23 cellular contexts compared by ENCODE assay signal in the genomic region with DNA sequence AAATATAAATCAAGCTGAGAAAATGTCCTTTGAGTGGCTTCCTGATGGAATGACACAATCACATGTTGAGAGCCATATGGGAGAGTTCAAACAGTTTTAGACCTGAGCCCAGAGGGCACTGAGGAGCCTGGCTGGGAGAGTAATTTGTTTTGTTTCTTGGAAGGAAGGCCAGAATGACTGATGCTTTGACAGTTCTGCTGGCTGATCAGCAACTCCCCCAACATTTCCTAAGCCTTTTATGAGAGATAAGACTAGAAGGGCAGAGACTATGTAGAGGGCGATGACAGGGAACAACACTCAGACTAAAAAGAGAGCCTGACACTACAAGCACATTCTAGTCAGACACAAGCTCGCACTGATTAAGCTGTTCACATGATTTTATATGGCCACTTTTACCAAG.
A peak's percentile ranks its signal among the peaks of the same experiment; 100 is the strongest.
DNase-seq lines count a peak whose midpoint lies in the region; ATAC-seq and TF ChIP-seq lines count a peak whose summit lies in the region.
"Had no signal": no experiment of that assay in that cellular context is flagged by ENCODE, and none has a peak within 500 bp of the region (broad histone marks: within the 10 kb centered on the region; RNA-seq: fewer than 3 reads in every experiment).

No MANE protein-coding gene starts in this region.

- no peaks in the 10 kb centered on the region for H3K9me3 Mint-ChIP-seq in brain
- no peaks in the 10 kb centered on the region for H3K9me3 Mint-ChIP-seq in WTC11
- H3K9me3 Mint-ChIP-seq: activated naive CD8-positive, alpha-beta T cell treated with anti-CD3 and anti-CD28 coated beads, Interleukin-2, amount 10 ng/mL, durations not matched to agents 7 days and 5 days had no signal

- H3K27me3 Mint-ChIP-seq in brain (no peaks in the 10 kb centered on the region), WTC11 (ENCODE audit: low read depth) (no peaks in the 10 kb centered on the region; the same call in 1 of the 2 replicates)
- H3K27me3 Mint-ChIP-seq: activated naive CD8-positive, alpha-beta T cell treated with anti-CD3 and anti-CD28 coated beads, Interleukin-2, amount 10 ng/mL, durations not matched to agents 7 days and 5 days had no signal

- no peak overlapping the region for H2BK15ac ChIP-seq in neuronal stem cell (ENCODE audit: low read length)

- DNase-seq in OCI-M1 (lab: John Stamatoyannopoulos, UW) = peak; percentile 95
- DNase-seq in right atrium auricular region (ENCODE audit: low spot score) = no peak
- peak; percentile 6 for DNase-seq in neuronal stem cell (ENCODE audit: low spot score)
- DNase-seq in WTC11 (ENCODE audit: low spot score) = no peak
- DNase-seq in retina = no peak
- DNase-seq in NCI-H187 (lab: John Stamatoyannopoulos, UW) = no peak
- DNase-seq: activated CD8-positive, alpha-beta memory T cell treated with anti-CD3 and anti-CD28 coated beads for 24 hours; activated effector memory CD4-positive, alpha-beta T cell treated with anti-CD3 and anti-CD28 coated beads, Interleukin-2, amount 50 U/mL, for 16 hours; activated naive CD8-positive, alpha-beta T cell treated with anti-CD3 and anti-CD28 coated beads, Interleukin-2, amount 10 ng/mL, durations not matched to agents 7 days and 5 days; Calu3; cerebellar nuclear complex; Kasumi-1; kidney; NCI-H146; NCI-H524; SHP77 treated with DMSO at 0.1 percent for 48 hours; stimulated activated naive CD4-positive, alpha-beta T cell treated with Interleukin-2 at 50 U/mL for 16 hours; uterus had no signal

- no peak overlapping the region for H2AFZ ChIP-seq in neuronal stem cell (ENCODE audit: low read length)

- WGBS in neuronal stem cell (ENCODE audit: extremely low coverage in 2 of 2, insufficient read length in 2 of 2, insufficient replicate concordance in 1 of 2), 2 donors = no CpG with 5 or more reads among the region's 2 CpGs

- POLR2A ChIA-PET in WTC11 (lab: Charles Lee) = no interaction called here

- H3K4ac ChIP-seq in neuronal stem cell (ENCODE audit: low read length) = no peak overlapping the region

- H2BK5ac ChIP-seq in neuronal stem cell (ENCODE audit: low read length) = no peak overlapping the region

- H3K36me3 ChIP-seq in right atrium auricular region (no peaks in the 10 kb centered on the region), neuronal stem cell (replicated peaks in 1 of 2; ENCODE audit: control insufficient read depth in 2 of 2, insufficient read depth in 2 of 2, low read length in 2 of 2) (no peaks in the 10 kb centered on the region)
- H3K36me3 ChIP-seq: neutrophil, thoracic aorta, uterus had no signal

- H3K14ac ChIP-seq in neuronal stem cell (ENCODE audit: low read length) = no peak overlapping the region

- H3K18ac ChIP-seq in neuronal stem cell (ENCODE audit: low read length) = no peak overlapping the region

- no peak overlapping the region for H3K4me2 ChIP-seq in neuronal stem cell (ENCODE audit: insufficient read depth, low read length, poor library complexity, severe bottlenecking)

- no peak for TF ChIP-seq CTCF in brain (conservative IDR thresholded peaks at IDR 0.05)
- TF ChIP-seq CTCF in right atrium auricular region (IDR thresholded peaks at IDR 0.05) = no peak
- no peak for TF ChIP-seq CTCF in WTC11 (IDR thresholded peaks at IDR 0.05)

- no peak overlapping the region for H2BK12ac ChIP-seq in neuronal stem cell (ENCODE audit: low read length)

- H3K27me3 ChIP-seq in right atrium auricular region (no peaks in the 10 kb centered on the region), neuronal stem cell (ENCODE audit: control insufficient read depth in 3 of 3, insufficient read depth in 3 of 3, low read depth in 1 of 3, low read length in 3 of 3) (no peaks in the 10 kb centered on the region)
- H3K27me3 ChIP-seq: neutrophil, uterus had no signal

- H3K27ac Mint-ChIP-seq in brain (peak overlapping the region in 3 of 5 experiments; percentile 20 to 33 (median 22)), WTC11 (no peak overlapping the region)
- H3K27ac Mint-ChIP-seq: activated naive CD8-positive, alpha-beta T cell treated with anti-CD3 and anti-CD28 coated beads, Interleukin-2, amount 10 ng/mL, durations not matched to agents 7 days and 5 days had no signal

- H2BK120ac ChIP-seq in neuronal stem cell (ENCODE audit: low read depth, low read length) = no peak overlapping the region

- H3K9ac ChIP-seq in neuronal stem cell (ENCODE audit: low read depth, low read length, poor library complexity) = no peak overlapping the region

- no peak for ATAC-seq in WTC11
- ATAC-seq: HepG2 had no signal

- no peak overlapping the region for H2AK5ac ChIP-seq in neuronal stem cell (ENCODE audit: low read depth, low read length)

- no peaks in the 10 kb centered on the region for H3K9me3 ChIP-seq in right atrium auricular region
- H3K9me3 ChIP-seq in neuronal stem cell (replicated peaks in 1 of 2; ENCODE audit: control insufficient read depth in 2 of 2, insufficient read depth in 1 of 2, low read depth in 1 of 2, low read length in 2 of 2) = no peaks in the 10 kb centered on the region
- H3K9me3 ChIP-seq: neutrophil, thoracic aorta, uterus had no signal

- H4K91ac ChIP-seq in neuronal stem cell (ENCODE audit: low read depth, low read length, poor library complexity) = no peak overlapping the region

- no peak overlapping the region for H4K8ac ChIP-seq in neuronal stem cell (ENCODE audit: low read depth, low read length)

- H3K23ac ChIP-seq in neuronal stem cell (ENCODE audit: low read depth, low read length, poor library complexity) = no peak overlapping the region

- H3K36me3 Mint-ChIP-seq in brain (no peaks in the 10 kb centered on the region), WTC11 (no peaks in the 10 kb centered on the region)
- H3K36me3 Mint-ChIP-seq: activated naive CD8-positive, alpha-beta T cell treated with anti-CD3 and anti-CD28 coated beads, Interleukin-2, amount 10 ng/mL, durations not matched to agents 7 days and 5 days had no signal

- H3K4me3 Mint-ChIP-seq in brain (no peak overlapping the region), WTC11 (no peak overlapping the region)
- H3K4me3 Mint-ChIP-seq: activated naive CD8-positive, alpha-beta T cell treated with anti-CD3 and anti-CD28 coated beads, Interleukin-2, amount 10 ng/mL, durations not matched to agents 7 days and 5 days had no signal

- H3K4me1 Mint-ChIP-seq in brain (peaks cover 7% of the 10 kb centered on the region), WTC11 (no peaks in the 10 kb centered on the region)
- H3K4me1 Mint-ChIP-seq: activated naive CD8-positive, alpha-beta T cell treated with anti-CD3 and anti-CD28 coated beads, Interleukin-2, amount 10 ng/mL, durations not matched to agents 7 days and 5 days had no signal

- H3K4me1 ChIP-seq in right atrium auricular region = no peaks in the 10 kb centered on the region
- no peaks in the 10 kb centered on the region for H3K4me1 ChIP-seq in neuronal stem cell (ENCODE audit: control insufficient read depth in 2 of 2, insufficient read depth in 1 of 2, low read depth in 1 of 2, low read length in 2 of 2)
- H3K4me1 ChIP-seq: uterus had no signal

- H3K4me3 ChIP-seq in right atrium auricular region (no peak overlapping the region), neuronal stem cell (ENCODE audit: low read length in 2 of 2) (no peak overlapping the region)
- H3K4me3 ChIP-seq: thoracic aorta, uterus had no signal

- no peaks in the 10 kb centered on the region for H3K79me1 ChIP-seq in neuronal stem cell (ENCODE audit: low read depth, low read length)

- peak overlapping the region; percentile 55 to 78 for H3K27ac ChIP-seq in right atrium auricular region
- H3K27ac ChIP-seq in neuronal stem cell (replicated peaks; ENCODE audit: low read length) = no peak overlapping the region
- H3K27ac ChIP-seq: C4-2B, neutrophil, thoracic aorta, uterus had no signal

- CTCF ChIA-PET in WTC11 (lab: Charles Lee) = interaction anchor here (2.1 kb wide), 1 partner anchor 30 kb away, joined by 5 read pairs; no protein-coding TSS in a partner anchor

TF ChIP-seq in WTC11, 78 proteins besides CTCF, POLR2A, EP300 and RAD21 (continues in another document):
- TF ChIP-seq FOXP1 (CRISPR knock-in tag; IDR thresholded peaks at IDR 0.05; ENCODE audit: borderline replicate concordance) (no peak), FOXK1 (CRISPR knock-in tag; IDR thresholded peaks at IDR 0.05) (no peak)
- TF ChIP-seq, protein P1, sequence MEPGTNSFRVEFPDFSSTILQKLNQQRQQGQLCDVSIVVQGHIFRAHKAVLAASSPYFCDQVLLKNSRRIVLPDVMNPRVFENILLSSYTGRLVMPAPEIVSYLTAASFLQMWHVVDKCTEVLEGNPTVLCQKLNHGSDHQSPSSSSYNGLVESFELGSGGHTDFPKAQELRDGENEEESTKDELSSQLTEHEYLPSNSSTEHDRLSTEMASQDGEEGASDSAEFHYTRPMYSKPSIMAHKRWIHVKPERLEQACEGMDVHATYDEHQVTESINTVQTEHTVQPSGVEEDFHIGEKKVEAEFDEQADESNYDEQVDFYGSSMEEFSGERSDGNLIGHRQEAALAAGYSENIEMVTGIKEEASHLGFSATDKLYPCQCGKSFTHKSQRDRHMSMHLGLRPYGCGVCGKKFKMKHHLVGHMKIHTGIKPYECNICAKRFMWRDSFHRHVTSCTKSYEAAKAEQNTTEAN (CRISPR knock-in tag; IDR thresholded peaks at IDR 0.05) = no peak

Comparison
In these comparisons a context has a peak if more than half of its experiments do, and no peak if none do; other contexts are left out.
1. DNase-seq: peak in OCI-M1 (single experiment) and neuronal stem cell (single experiment); none in right atrium auricular region (single experiment), WTC11 (single experiment), retina (single experiment) and NCI-H187 (0 of 2).